8 cellular contexts compared by ENCODE assay signal in genomic region chr6:158789115-158789917, GRCh38. TPM values are rescaled to one million over a fixed set of nuclear protein-coding genes. Genes with fewer than 3 reads are reported as not detected.
A peak's percentile ranks its signal among the peaks of the same experiment; 100 is the strongest.
DNase-seq lines count a peak whose midpoint lies in the region; ATAC-seq and TF ChIP-seq lines count a peak whose summit lies in the region.

No MANE protein-coding gene starts in this region.

- no peaks in the 10 kb centered on the region for H3K9me3 Mint-ChIP-seq in activated T-cell treated with anti-CD3 and anti-CD28 coated beads, Interleukin-2, amount 50 U/mL, for 4 hours
- H3K9me3 Mint-ChIP-seq in nephron progenitor cell = no peaks in the 10 kb centered on the region

- no peaks in the 10 kb centered on the region for H3K9me3 ChIP-seq in tibial artery
- no peaks in the 10 kb centered on the region for H3K9me3 ChIP-seq in gastrocnemius medialis

- peaks cover 38% of the 10 kb centered on the region for H3K36me3 Mint-ChIP-seq in activated T-cell treated with anti-CD3 and anti-CD28 coated beads, Interleukin-2, amount 50 U/mL, for 4 hours (ENCODE audit: insufficient read depth)
- H3K36me3 Mint-ChIP-seq in nephron progenitor cell (ENCODE audit: low read depth) = peaks cover 45% of the 10 kb centered on the region

- H3K27me3 ChIP-seq in tibial artery = no peaks in the 10 kb centered on the region
- no peaks in the 10 kb centered on the region for H3K27me3 ChIP-seq in gastrocnemius medialis

- in situ Hi-C loops in KBM-7 (cut with MboI; ENCODE audit: low pct_unique_long_range_greater_than_20kb, low sequenced_read_pairs) = no loop called here
- in situ Hi-C loops in gastrocnemius medialis (cut with MboI; ENCODE audit: low sequenced_read_pairs in 4 of 4) = no loop called here

- H3K27ac ChIP-seq in tibial artery (no peak overlapping the region), gastrocnemius medialis (no peak overlapping the region)

- H3K36me3 ChIP-seq in tibial artery (peaks cover 31 to 41% (median 38%) of the 10 kb centered on the region in 3 donors), gastrocnemius medialis (peaks cover 0 to 16% of the 10 kb centered on the region in 2 donors)

- ATAC-seq in GM18867 (IDR thresholded peaks at IDR 0.05; ENCODE audit: unreplicated experiment) (peak; percentile 42), HG03064 (IDR thresholded peaks at IDR 0.05; ENCODE audit: low read depth, unreplicated experiment) (peak; percentile 51), gastrocnemius medialis (no peak)
- peak; percentile 72 to 79 for ATAC-seq in activated T-cell treated with anti-CD3 and anti-CD28 coated beads, Interleukin-2, amount 50 U/mL, for 4 hours

- peak; percentile 37 for DNase-seq in activated T-cell treated with anti-CD3 and anti-CD28 coated beads, Interleukin-2, amount 50 U/mL, for 4 hours
- DNase-seq in nephron progenitor cell = no peak
- DNase-seq in glomerular visceral epithelial cell (ENCODE audit: extremely low spot score) = no peak
- no peak for DNase-seq in tibial artery
- DNase-seq in KBM-7 = no peak
- no peak for DNase-seq in gastrocnemius medialis

- H3K4me1 ChIP-seq in tibial artery (no peaks in the 10 kb centered on the region), gastrocnemius medialis (peaks cover 0 to 7% of the 10 kb centered on the region in 2 donors)

- TF ChIP-seq POLR2A in gastrocnemius medialis (IDR thresholded peaks at IDR 0.05) = no peak

- intact Hi-C loops in tibial artery (cut with DNase I; ENCODE audit: low total_unique reads) = loop anchor here (10.0 kb wide), 1 partner anchor 75 kb away; no protein-coding TSS in a partner anchor
- intact Hi-C loops in gastrocnemius medialis (cut with DNase I; ENCODE audit: low total_unique reads) = no loop called here

- H3K4me1 Mint-ChIP-seq in activated T-cell treated with anti-CD3 and anti-CD28 coated beads, Interleukin-2, amount 50 U/mL, for 4 hours (ENCODE audit: low read depth) = peaks cover 65% of the 10 kb centered on the region
- peaks cover 35% of the 10 kb centered on the region for H3K4me1 Mint-ChIP-seq in nephron progenitor cell

- H3K4me3 ChIP-seq in tibial artery = no peak overlapping the region
- no peak overlapping the region for H3K4me3 ChIP-seq in gastrocnemius medialis

- TF ChIP-seq CTCF in nephron progenitor cell (IDR thresholded peaks at IDR 0.05) = no peak
- no peak for TF ChIP-seq CTCF in tibial artery (IDR thresholded peaks at IDR 0.05)
- no peak for TF ChIP-seq CTCF in gastrocnemius medialis (IDR thresholded peaks at IDR 0.05 in 4 of 5, conservative IDR thresholded peaks at IDR 0.05 in 1 of 5)

- H3K4me3 Mint-ChIP-seq in activated T-cell treated with anti-CD3 and anti-CD28 coated beads, Interleukin-2, amount 50 U/mL, for 4 hours = peak overlapping the region; percentile 50
- no peak overlapping the region for H3K4me3 Mint-ChIP-seq in nephron progenitor cell

- no peaks in the 10 kb centered on the region for H3K27me3 Mint-ChIP-seq in activated T-cell treated with anti-CD3 and anti-CD28 coated beads, Interleukin-2, amount 50 U/mL, for 4 hours (ENCODE audit: low read depth)
- H3K27me3 Mint-ChIP-seq in nephron progenitor cell (ENCODE audit: low read depth, poor library complexity) = no peaks in the 10 kb centered on the region

- peak overlapping the region; percentile 86 for H3K27ac Mint-ChIP-seq in nephron progenitor cell

RNA-seq across cellular contexts. Expression of gene EZR, which starts 29.9 kb away (rescaled TPM):
- 100 to 1,000 TPM; 315 to 327 (median 324) TPM for total RNA-seq in activated T-cell treated with anti-CD3 and anti-CD28 coated beads, Interleukin-2, amount 50 U/mL, for 4 hours
- total RNA-seq in gastrocnemius medialis = 10 to 100 TPM; 18.1 to 54.1 (median 33.6) TPM

Comparison
In these comparisons a context has a peak if more than half of its experiments do, and no peak if none do; other contexts are left out.
1. ATAC-seq: peak in GM18867 (single experiment), HG03064 (single experiment) and activated T-cell treated with anti-CD3 and anti-CD28 coated beads, Interleukin-2, amount 50 U/mL, for 4 hours (2 of 2); none in gastrocnemius medialis (0 of 2).
2. RNA of gene EZR, which starts 29.9 kb away (total RNA-seq): 315 to 327 TPM in activated T-cell treated with anti-CD3 and anti-CD28 coated beads, Interleukin-2, amount 50 U/mL, for 4 hours; 18.1 to 54.1 TPM in gastrocnemius medialis; every median in the first group is over 4 times any median in the second.